Comparison of ENCODE assay signal across 12 cellular contexts in genomic region chr17:60116196-60116595, GRCh38. TPM values are rescaled to one million over a fixed set of nuclear protein-coding genes. Genes with fewer than 3 reads are reported as not detected.
"Had no signal": no experiment of that assay in that cellular context is flagged by ENCODE, and none has a peak within 500 bp of the region (broad histone marks: within the 10 kb centered on the region; RNA-seq: fewer than 3 reads in every experiment).

No MANE protein-coding gene starts in this region.

RNA-seq across cellular contexts. Expression of gene CA4, which starts 33.6 kb away (rescaled TPM):
- total RNA-seq: activated naive CD4-positive, alpha-beta T cell treated with anti-CD3 and anti-CD28 coated beads for 36 hours; activated naive CD4-positive, alpha-beta T cell treated with anti-CD3 and anti-CD28 coated beads, Interleukin-2, amount 50 U/mL, for 72 hours; activated naive CD8-positive, alpha-beta T cell treated with anti-CD3 and anti-CD28 coated beads for 36 hours; activated naive CD8-positive, alpha-beta T cell treated with anti-CD3 and anti-CD28 coated beads, Interleukin-2, amount 10 ng/mL, durations not matched to agents 7 days and 5 days; activated T-cell treated with anti-CD3 and anti-CD28 coated beads, Interleukin-2, amount 50 U/mL, for 4 hours; activated T-cell treated with anti-CD3 and anti-CD28 coated beads, Interleukin-2, amount 50 U/mL, for 72 hours; activated T-helper 1 cell treated with anti-CD3 and anti-CD28 coated beads, Interleukin-12 subunit alpha, Interleukin-12 subunit beta, Interleukin-2, Interleukin-4 antibody, amounts not matched to agents 30 ng/mL and 10 ng/mL and 1 ng/mL, durations not matched to agents 14 hours and 24 hours and 36 hours; activated T-helper 17 cell treated with anti-CD3 and anti-CD28 coated beads, Interleukin-2, amount 50 U/mL, for 72 hours; activated T-helper 2 cell treated with anti-CD3 and anti-CD28 coated beads, Interferon-gamma antibody, Interleukin-2, Interleukin-4, amounts not matched to agents 10 μg/mL and 5 μg/mL and 100 μg/mL, durations not matched to agents 14 hours and 24 hours and 36 hours; astrocyte; bronchial epithelial cell; chondrocyte had no signal
